1 cellular context compared by ENCODE assay signal in the genomic region with DNA sequence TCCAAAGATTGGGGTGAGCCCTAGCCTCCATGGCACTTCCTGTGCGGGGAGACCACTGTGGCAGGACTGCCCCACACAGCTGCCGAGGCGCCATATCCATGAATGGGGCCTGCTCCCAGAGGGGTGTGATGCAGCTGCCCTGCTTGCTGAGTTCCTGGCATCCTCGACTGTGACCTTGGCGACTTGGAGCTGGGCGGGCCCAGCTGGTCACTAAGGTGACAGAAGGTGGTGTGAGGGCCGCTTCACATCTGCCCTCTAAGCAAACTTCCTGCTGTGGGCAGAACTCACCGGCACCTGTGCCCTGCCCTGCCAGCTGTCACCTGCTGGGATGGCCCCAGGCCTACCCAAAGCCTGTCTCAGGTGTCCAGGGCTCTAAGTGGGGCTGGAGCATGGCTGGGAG.
TF ChIP-seq lines count a peak whose summit lies in the region.

No MANE protein-coding gene starts in this region.

TF ChIP-seq in HepG2, 621 proteins besides CTCF, POLR2A, EP300 and RAD21:
- TF ChIP-seq RFXAP (CRISPR knock-in tag; IDR thresholded peaks at IDR 0.05; ENCODE audit: borderline replicate concordance) (no peak), HNRNPL (IDR thresholded peaks at IDR 0.05; ENCODE audit: low read depth, low read length) (0 out of 2 replicates have a peak, but pooled peaks have one; percentile 36), RARA (CRISPR knock-in tag; IDR thresholded peaks at IDR 0.05) (no peak)
